8 cellular contexts compared by ENCODE assay signal in the genomic region with DNA sequence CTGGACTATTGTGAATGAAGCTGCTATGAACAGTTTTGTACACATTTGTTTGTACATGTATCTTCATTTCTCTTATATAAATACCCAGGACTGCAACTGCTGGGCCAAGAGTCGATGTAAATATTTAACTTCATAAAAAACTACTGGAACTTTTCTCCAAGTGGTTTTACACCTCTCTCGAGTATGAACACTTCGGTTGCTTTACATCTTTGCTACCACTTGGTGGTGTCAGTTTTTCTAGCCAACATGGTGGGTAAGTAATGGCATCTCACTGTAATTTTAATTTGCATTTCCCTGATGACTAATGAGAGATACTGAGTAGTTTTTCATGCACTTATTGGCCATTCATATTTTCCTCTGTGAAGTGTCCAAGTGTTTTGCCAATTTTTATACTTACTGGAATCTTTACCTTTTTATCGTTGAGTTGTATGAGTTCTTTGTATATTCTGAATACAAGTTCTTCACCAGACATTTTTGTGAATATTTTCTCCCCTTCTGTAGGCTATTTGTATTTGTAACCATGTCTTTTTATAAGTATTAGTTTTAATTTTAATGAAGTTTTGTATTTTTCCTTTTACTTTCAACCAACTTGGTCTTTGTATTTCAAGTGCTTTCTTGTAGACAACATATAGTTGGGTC. TPM values are rescaled to one million over a fixed set of nuclear protein-coding genes. Genes with fewer than 3 reads are reported as not detected.
DNase-seq lines count a peak whose midpoint lies in the region; ATAC-seq, FAIRE-seq and TF ChIP-seq lines count a peak whose summit lies in the region.

No MANE protein-coding gene starts in this region.

- H3K4me3 ChIP-seq in retinal pigment epithelial cell (ENCODE audit: low read length) (no peak overlapping the region), coronary artery (no peak overlapping the region)

- ATAC-seq in GM19455 (IDR thresholded peaks at IDR 0.05; ENCODE audit: unreplicated experiment) = peak; percentile 77

- H3K27ac ChIP-seq in coronary artery = no peak overlapping the region

- TF ChIP-seq CTCF in D721Med (IDR thresholded peaks at IDR 0.05; ENCODE audit: insufficient read depth, missing control alignments) (peak; percentile 47), retinal pigment epithelial cell (conservative IDR thresholded peaks at IDR 0.05; ENCODE audit: low read depth, low read length) (peak; percentile 56), coronary artery (IDR thresholded peaks at IDR 0.05) (no peak)

- no peak for FAIRE-seq in D721Med (lab: Jason Lieb, UNC)

- DNase-seq in D721Med (ENCODE audit: insufficient read length, low spot score) (no peak), NCI-H146 treated with DMSO at 0.1 percent for 48 hours (lab: John Stamatoyannopoulos, UW; ENCODE audit: unreplicated experiment) (peak; percentile 39), cerebellum (ENCODE audit: low spot score) (peak; percentile 20), retinal pigment epithelial cell (ENCODE audit: low read depth) (no peak), NCI-H2107 treated with DMSO at 0.1 percent for 48 hours (lab: John Stamatoyannopoulos, UW; ENCODE audit: unreplicated experiment) (no peak), NCI-H2107 (lab: John Stamatoyannopoulos, UW) (no peak), coronary artery (ENCODE audit: low spot score) (no peak)

RNA-seq across cellular contexts. Expression of a gene that starts 44.4 kb away (rescaled TPM):
- 12.6 TPM for total RNA-seq in cerebellum

Comparison
In these comparisons a context has a peak if more than half of its experiments do, and no peak if none do; other contexts are left out.
1. DNase-seq: peak in NCI-H146 treated with DMSO at 0.1 percent for 48 hours (single experiment) and cerebellum (single experiment); none in D721Med (single experiment), retinal pigment epithelial cell (single experiment), NCI-H2107 treated with DMSO at 0.1 percent for 48 hours (single experiment), NCI-H2107 (single experiment) and coronary artery (single experiment).